Comparison of ENCODE assay signal across 1 cellular context in genomic region chr19:34171877-34172660, GRCh38.
TF ChIP-seq lines count a peak whose summit lies in the region.

Gene LSM14A, plus strand, starts transcription at chr19:34172504. Its CDS starts 139 bp downstream, at chr19:34172643.

TF ChIP-seq in HepG2, 621 proteins besides CTCF, POLR2A, EP300 and RAD21 (continued from another document and continues in another):
- TF ChIP-seq ZNF770 (CRISPR knock-in tag; IDR thresholded peaks at IDR 0.05) (peak; percentile 42; the same call in 1 of the 2 replicates), PATZ1 (CRISPR knock-in tag; IDR thresholded peaks at IDR 0.05) (peak; percentile 11; the same call in 1 of the 2 replicates), GTF3A (CRISPR knock-in tag; conservative IDR thresholded peaks at IDR 0.05) (0 out of 2 replicates have a peak, but pooled peaks have one; percentile 33), CHCHD3 (CRISPR knock-in tag; IDR thresholded peaks at IDR 0.05) (0 out of 2 replicates have a peak, but pooled peaks have one; percentile 19), POLR2G (IDR thresholded peaks at IDR 0.05; ENCODE audit: low read depth, low read length) (peak; percentile 94), ZFYVE20 (CRISPR knock-in tag; IDR thresholded peaks at IDR 0.05; ENCODE audit: borderline replicate concordance, low read depth) (peak; percentile 73; the same call in 1 of the 2 replicates), ZNF503 (CRISPR knock-in tag; IDR thresholded peaks at IDR 0.05) (0 out of 2 replicates have a peak, but pooled peaks have one; percentile 14), ZFP62 (CRISPR knock-in tag; IDR thresholded peaks at IDR 0.05) (no peak), DNMT3B (CRISPR knock-in tag; conservative IDR thresholded peaks at IDR 0.05) (0 out of 2 replicates have a peak, but pooled peaks have one; percentile 18), ZHX1 (CRISPR knock-in tag; IDR thresholded peaks at IDR 0.05; ENCODE audit: low read depth) (0 out of 2 replicates have a peak, but pooled peaks have one; percentile 38), ZNF281 (CRISPR knock-in tag; IDR thresholded peaks at IDR 0.05; ENCODE audit: borderline replicate concordance) (peak; percentile 73; the same call in 1 of the 2 replicates), XRCC5 (optimal IDR thresholded peaks at IDR 0.05; ENCODE audit: low read length) (no peak), FOXK1 (CRISPR knock-in tag; IDR thresholded peaks at IDR 0.05; ENCODE audit: borderline replicate concordance, low read depth) (0 out of 2 replicates have a peak, but pooled peaks have one; percentile 37), SALL1 (CRISPR knock-in tag; IDR thresholded peaks at IDR 0.05) (peak; percentile 85), FOXO1 (CRISPR knock-in tag; IDR thresholded peaks at IDR 0.05) (peak; percentile 43), NFKB2 (CRISPR knock-in tag; IDR thresholded peaks at IDR 0.05; ENCODE audit: borderline replicate concordance) (peak; percentile 43; the same call in 1 of the 2 replicates), NFE2L2 (IDR thresholded peaks at IDR 0.05; ENCODE audit: low read length) (no peak), TOPORS (CRISPR knock-in tag; IDR thresholded peaks at IDR 0.05) (peak; percentile 38; the same call in 1 of the 2 replicates), KAT8 (CRISPR knock-in tag; IDR thresholded peaks at IDR 0.05) (peak; percentile 87), ZNF318 (CRISPR knock-in tag; IDR thresholded peaks at IDR 0.05) (no peak; the same call in 1 of the 2 replicates), KAT7 (CRISPR knock-in tag; IDR thresholded peaks at IDR 0.05; ENCODE audit: borderline replicate concordance) (peak; percentile 91; the same call in 1 of the 2 replicates), HNRNPLL (IDR thresholded peaks at IDR 0.05; ENCODE audit: low read depth, low read length, poor library complexity, severe bottlenecking) (peak; percentile 81), TBX2 (CRISPR knock-in tag; IDR thresholded peaks at IDR 0.05; ENCODE audit: borderline replicate concordance) (no peak; the same call in 1 of the 2 replicates), MAZ (IDR thresholded peaks at IDR 0.05; ENCODE audit: borderline replicate concordance, low read depth, low read length) (no peak), MAZ (CRISPR knock-in tag; IDR thresholded peaks at IDR 0.05; ENCODE audit: low read depth) (peak; percentile 51), ERF (CRISPR knock-in tag; IDR thresholded peaks at IDR 0.05) (peak; percentile 87), ZSCAN30 (CRISPR knock-in tag; IDR thresholded peaks at IDR 0.05) (0 out of 2 replicates have a peak, but pooled peaks have one; percentile 61), FOXC1 (CRISPR knock-in tag; IDR thresholded peaks at IDR 0.05; ENCODE audit: borderline replicate concordance) (peak; percentile 31; the same call in 1 of the 2 replicates), ZNF253 (CRISPR knock-in tag; IDR thresholded peaks at IDR 0.05; ENCODE audit: borderline replicate concordance) (no peak), FOXA3 (CRISPR knock-in tag; IDR thresholded peaks at IDR 0.05) (no peak; the same call in 1 of the 2 replicates), SMC3 (IDR thresholded peaks at IDR 0.05; ENCODE audit: low read length) (no peak), SUZ12 (IDR thresholded peaks at IDR 0.05; ENCODE audit: low read depth, low read length) (peak; percentile 8; the same call in 1 of the 2 replicates), RBFOX2 (IDR thresholded peaks at IDR 0.05; ENCODE audit: low read depth, low read length) (peak; percentile 95), TMF1 (CRISPR knock-in tag; IDR thresholded peaks at IDR 0.05; ENCODE audit: low read depth) (peak; percentile 91), PRMT3 (CRISPR knock-in tag; IDR thresholded peaks at IDR 0.05; ENCODE audit: borderline replicate concordance, low read depth) (peak; percentile 84; the same call in 1 of the 2 replicates), ZNF138 (CRISPR knock-in tag; IDR thresholded peaks at IDR 0.05; ENCODE audit: low read depth) (peak; percentile 89)
